In genomic region chr19:44770550-44771257, GRCh38 we compare ENCODE assay signal across 8 cellular contexts. TPM values are rescaled to one million over a fixed set of nuclear protein-coding genes. Genes with fewer than 3 reads are reported as not detected.
A peak's percentile ranks its signal among the peaks of the same experiment; 100 is the strongest.
DNase-seq lines count a peak whose midpoint lies in the region; ATAC-seq and TF ChIP-seq lines count a peak whose summit lies in the region.

No MANE protein-coding gene starts in this region.

- H3K9me3 Mint-ChIP-seq in activated naive CD4-positive, alpha-beta T cell treated with anti-CD3 and anti-CD28 coated beads, Interleukin-2, amount 50 U/mL, for 24 hours = no peaks in the 10 kb centered on the region

- H3K4me3 ChIP-seq in uterus = no peak overlapping the region

- peak; percentile 97 for ATAC-seq in HG02759 (IDR thresholded peaks at IDR 0.05; ENCODE audit: unreplicated experiment)

- H3K4me1 ChIP-seq in uterus = peaks cover 0 to 6% of the 10 kb centered on the region in 2 donors

- peak overlapping the region in 1 of 2 donors; percentile 20 for H3K27ac ChIP-seq in uterus

- DNase-seq in NCI-H128 (lab: John Stamatoyannopoulos, UW; ENCODE audit: unreplicated experiment) (peak; percentile 68), SKM-1 (lab: John Stamatoyannopoulos, UW; ENCODE audit: unreplicated experiment) (peak; percentile 60), head of caudate nucleus (peak; percentile 64 to 90 (median 79)), posterior vena cava (ENCODE audit: low spot score) (peak; percentile 97), uterus (peak; percentile 89 to 93)

- H3K27ac Mint-ChIP-seq in activated naive CD4-positive, alpha-beta T cell treated with anti-CD3 and anti-CD28 coated beads, Interleukin-2, amount 50 U/mL, for 24 hours = peak overlapping the region; percentile 5

- peak overlapping the region; percentile 30 for H3K4me3 Mint-ChIP-seq in activated naive CD4-positive, alpha-beta T cell treated with anti-CD3 and anti-CD28 coated beads, Interleukin-2, amount 50 U/mL, for 24 hours

- H3K36me3 ChIP-seq in uterus = no peaks in the 10 kb centered on the region

- TF ChIP-seq POLR2A in uterus (IDR thresholded peaks at IDR 0.05) = no peak

- intact Hi-C loops in head of caudate nucleus (cut with DNase I) (loop anchor here (2.0 kb wide), 1 partner anchor 46 kb away; no protein-coding TSS in a partner anchor), posterior vena cava (cut with DNase I) (loop anchor here (1.0 to 5.0 kb wide), 2 partner anchors 43 to 46 kb away; no protein-coding TSS in a partner anchor), uterus (cut with DNase I; ENCODE audit: low total_unique reads) (loop anchor here (2.0 kb wide), 1 partner anchor 46 kb away; no protein-coding TSS in a partner anchor)

- no peaks in the 10 kb centered on the region for H3K27me3 ChIP-seq in uterus

- H3K9me3 ChIP-seq in uterus = no peaks in the 10 kb centered on the region

- H3K36me3 Mint-ChIP-seq in activated naive CD4-positive, alpha-beta T cell treated with anti-CD3 and anti-CD28 coated beads, Interleukin-2, amount 50 U/mL, for 24 hours = no peaks in the 10 kb centered on the region

- H3K27me3 Mint-ChIP-seq in activated naive CD4-positive, alpha-beta T cell treated with anti-CD3 and anti-CD28 coated beads, Interleukin-2, amount 50 U/mL, for 24 hours = no peaks in the 10 kb centered on the region

- H3K4me1 Mint-ChIP-seq in activated naive CD4-positive, alpha-beta T cell treated with anti-CD3 and anti-CD28 coated beads, Interleukin-2, amount 50 U/mL, for 24 hours = peaks cover 29% of the 10 kb centered on the region

- TF ChIP-seq CTCF in GM12873 (IDR thresholded peaks at IDR 0.05; ENCODE audit: insufficient read depth, low read depth, low read length, missing control alignments) = peak; percentile 74
- peak; percentile 88 to 94 (median 92) for TF ChIP-seq CTCF in uterus (IDR thresholded peaks at IDR 0.05)

RNA-seq across cellular contexts. Expression of gene CBLC, which starts 7.0 kb away (rescaled TPM):
- not detected for total RNA-seq in posterior vena cava
- total RNA-seq in uterus = 1 to 10 TPM in 1 of 4 donors, under 1 TPM in 1, not detected in 2; 0.29 to 5.8 TPM

RNA-seq across cellular contexts. Expression of gene BCL3, which starts 22.2 kb away (rescaled TPM):
- total RNA-seq in posterior vena cava (10 to 100 TPM; 37.6 to 40.4 TPM), uterus (10 to 100 TPM in 2 of 4 donors, 1 to 10 TPM in 2; 3.2 to 58.8 (median 11.9) TPM)

RNA-seq across cellular contexts. Expression of gene BCAM, which starts 38.2 kb away (rescaled TPM):
- 10 to 100 TPM; 49.6 to 53.8 TPM for total RNA-seq in posterior vena cava
- total RNA-seq in uterus = 100 to 1,000 TPM in 2 of 4 donors, 10 to 100 TPM in 1, 1 to 10 TPM in 1; 3.8 to 171 (median 111) TPM
